8 cellular contexts compared by ENCODE assay signal in the genomic region with DNA sequence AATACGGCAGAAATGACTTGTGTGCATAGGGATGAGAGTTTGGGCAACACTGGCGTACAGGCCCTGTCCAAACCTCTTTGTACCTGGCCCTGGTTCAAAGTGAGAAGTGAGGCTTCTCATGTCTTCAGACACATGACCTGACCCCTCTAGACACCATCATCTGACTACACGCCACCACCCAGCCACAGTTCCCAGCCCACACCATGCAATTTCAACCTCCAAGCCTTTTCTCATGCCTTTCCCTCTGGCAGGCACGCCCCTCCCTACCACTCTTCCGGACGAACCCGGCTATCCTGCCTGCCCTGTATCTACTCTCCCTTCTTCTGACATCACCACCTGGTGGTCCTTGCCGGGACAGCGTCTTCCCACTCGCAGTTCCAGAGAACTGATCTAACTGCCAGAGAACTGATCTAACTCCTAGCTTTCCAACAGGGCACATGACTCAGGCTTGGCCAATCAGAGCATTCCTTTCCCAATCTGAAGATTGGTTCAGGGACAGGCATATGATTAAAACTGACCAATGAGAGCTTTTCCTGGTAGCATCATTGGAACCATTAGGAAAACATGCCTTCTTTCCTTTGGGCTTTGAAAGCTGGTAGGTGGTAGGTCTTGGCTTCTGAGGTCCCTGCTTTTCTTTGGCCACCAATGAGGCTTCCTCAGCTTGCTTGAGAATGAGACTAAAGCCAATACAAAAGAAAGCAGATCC. TPM values are rescaled to one million over a fixed set of nuclear protein-coding genes. Genes with fewer than 3 reads are reported as not detected.
DNase-seq lines count a peak whose midpoint lies in the region; ATAC-seq and TF ChIP-seq lines count a peak whose summit lies in the region.

No MANE protein-coding gene starts in this region.

- no TSS peak for BruUV-seq in A673 (replicated peaks; lab: Mats Ljungman, UMichigan)

- WGBS in esophagus muscularis mucosa: 28% methylated on average over 10 of the region's 10 CpGs
- whole genome bisulfite sequencing in tibial nerve, 2 donors: 26 to 29% methylated on average over 10 of the region's 10 CpGs

- CTCF ChIA-PET in A673 (lab: Charles Lee): interaction anchor here (1.0 to 1.8 kb wide), 2 partner anchors 140 to 195 kb away, joined by 9 to 14 read pairs; no protein-coding TSS in a partner anchor

- POLR2A ChIA-PET in A673 (lab: Charles Lee; ENCODE audit: low non-redundant PET): interaction anchor here (0.6 kb wide), 1 partner anchor 1571 kb away, joined by 3 read pairs; no protein-coding TSS in a partner anchor

- intact Hi-C loops in A673 (cut with micrococcal nuclease; ENCODE audit: unreplicated experiment) (loop anchor here (2.0 kb wide), 1 partner anchor 220 kb away; no protein-coding TSS in a partner anchor), esophagus muscularis mucosa (cut with DNase I) (loop anchor here (5.0 kb wide), 1 partner anchor 77 kb away; no protein-coding TSS in a partner anchor)

- TF ChIP-seq POLR2A in esophagus muscularis mucosa (IDR thresholded peaks at IDR 0.05; ENCODE audit: low read depth): no peak
- TF ChIP-seq POLR2A in tibial nerve (IDR thresholded peaks at IDR 0.05): no peak

- H3K36me3 ChIP-seq in A673 (ENCODE audit: insufficient read depth, low read length, poor library complexity, severe bottlenecking) (no peaks in the 10 kb centered on the region), esophagus muscularis mucosa (no peaks in the 10 kb centered on the region), tibial nerve (no peaks in the 10 kb centered on the region)

- DNase-seq in A673 (ENCODE audit: low spot score): peak; percentile 94
- DNase-seq in NCI-H446 treated with DMSO at 0.1 percent for 48 hours (lab: John Stamatoyannopoulos, UW): peak; percentile 76
- peak; percentile 73 to 78 for DNase-seq in activated CD4-positive, alpha-beta T cell treated with anti-CD3 and anti-CD28 coated beads, Interleukin-2, amount 50 U/mL, for 48 hours
- DNase-seq in esophagus muscularis mucosa (ENCODE audit: extremely low spot score): no peak
- DNase-seq in myocyte (ENCODE audit: low read depth): peak; percentile 59
- DNase-seq in tibial nerve (ENCODE audit: low spot score in 2 of 2): peak; percentile 23 to 56

- H3K9me3 ChIP-seq in A673 (ENCODE audit: low read depth, low read length, poor library complexity, severe bottlenecking) (no peaks in the 10 kb centered on the region), esophagus muscularis mucosa (no peaks in the 10 kb centered on the region), tibial nerve (peaks cover 0 to 7% (median 0%) of the 10 kb centered on the region in 4 donors)

- no peak for TF ChIP-seq EP300 in esophagus muscularis mucosa (IDR thresholded peaks at IDR 0.05)
- TF ChIP-seq EP300 in tibial nerve (IDR thresholded peaks at IDR 0.05): no peak

- H3K27ac ChIP-seq in A673 (ENCODE audit: low read depth, low read length, poor library complexity, severe bottlenecking): no peak overlapping the region
- H3K27ac ChIP-seq in esophagus muscularis mucosa (replicated peaks in 1 of 4): peak overlapping the region in 1 of 4 donors; percentile 49
- H3K27ac ChIP-seq in tibial nerve: peak overlapping the region in 1 of 4 donors; percentile 3

- H3K27me3 ChIP-seq in A673 (replicated peaks; ENCODE audit: insufficient read depth, low read depth, low read length, poor library complexity): no peaks in the 10 kb centered on the region
- H3K27me3 ChIP-seq in esophagus muscularis mucosa: no peaks in the 10 kb centered on the region
- no peaks in the 10 kb centered on the region for H3K27me3 ChIP-seq in tibial nerve

- H3K4me1 ChIP-seq in A673 (ENCODE audit: insufficient read depth, low read length, poor library complexity, severe bottlenecking) (no peaks in the 10 kb centered on the region), esophagus muscularis mucosa (peaks cover 0 to 12% (median 3%) of the 10 kb centered on the region in 4 donors), tibial nerve (peaks cover 0 to 7% (median 0%) of the 10 kb centered on the region in 4 donors)

- peak; percentile 48 for ATAC-seq in HG02885 (IDR thresholded peaks at IDR 0.05; ENCODE audit: poor library complexity, unreplicated experiment)

- H3K4me3 ChIP-seq in A673 (ENCODE audit: low read depth, low read length, poor library complexity, severe bottlenecking) (no peak overlapping the region), esophagus muscularis mucosa (peak overlapping the region in 1 of 4 donors; percentile 14), tibial nerve (peak overlapping the region in 1 of 4 donors; percentile 9)

- TF ChIP-seq CTCF in A673 (conservative IDR thresholded peaks at IDR 0.05; ENCODE audit: low read depth, low read length): peak; percentile 77
- peak; percentile 45; the same call in 1 of the 2 replicates for TF ChIP-seq CTCF in GM12874 (IDR thresholded peaks at IDR 0.05; ENCODE audit: insufficient read depth, low read depth, low read length)
- peak; percentile 41 to 56 (median 42) for TF ChIP-seq CTCF in esophagus muscularis mucosa (IDR thresholded peaks at IDR 0.05)
- peak in 2 of 5 experiments; percentile 11 to 46 for TF ChIP-seq CTCF in tibial nerve (IDR thresholded peaks at IDR 0.05)

RNA-seq across cellular contexts. Expression of gene IL21R, which starts 27.0 kb away (rescaled TPM):
- 0.19 and 0.39 TPM in 2 replicates for total RNA-seq in A673 (2021)
- total RNA-seq in esophagus muscularis mucosa: under 1 TPM in 3 of 4 donors, not detected in 1; under 0.01 to 0.50 (median 0.17) TPM
- total RNA-seq in myocyte: 2.0 and 3.2 TPM in 2 replicates
- polyA plus RNA-seq in myocyte (2012): 0.90 TPM
- total RNA-seq in tibial nerve: 1 to 10 TPM in 1 of 4 donors, under 1 TPM in 1, not detected in 2; 0.21 to 1.2 TPM
